Comparison of ENCODE assay signal across 33 cellular contexts in genomic region chr15:51783967-51784366, GRCh38.
"Had no signal": no experiment of that assay in that cellular context is flagged by ENCODE, and none has a peak within 500 bp of the region (broad histone marks: within the 10 kb centered on the region; RNA-seq: fewer than 3 reads in every experiment).

No MANE protein-coding gene starts in this region.

- DNase-seq: Karpas-422, Kasumi-1, KG1, MG63, MM.1S, MV-4-11, NCI-H1048, NCI-H1092, NCI-H1092 treated with DMSO at 0.1 percent for 48 hours, NCI-H1105, NCI-H1105 treated with DMSO at 0.1 percent for 48 hours, NCI-H1417, NCI-H1417 treated with DMSO at 0.1 percent for 48 hours, NCI-H1436, NCI-H1436 treated with DMSO at 0.1 percent for 48 hours, NCI-H146, NCI-H1694, NCI-H1694 treated with DMSO at 0.1 percent for 48 hours, NCI-H187, NCI-H187 treated with DMSO at 0.1 percent for 48 hours, NCI-H1930, NCI-H2029, NCI-H2029 treated with DMSO at 0.1 percent for 48 hours, NCI-H2081, NCI-H2081 treated with DMSO at 0.1 percent for 48 hours, NCI-H2107, NCI-H2171, NCI-H2171 treated with DMSO at 0.1 percent for 48 hours, NCI-H226, NCI-H345, NCI-H446, NCI-H446 treated with DMSO at 0.1 percent for 48 hours had no signal

- H3K36me3 ChIP-seq: MG63 had no signal

- H3K4me3 ChIP-seq: MG63 had no signal

- H3K27ac ChIP-seq: KMS-11 had no signal

- H3K27me3 ChIP-seq: MG63 had no signal
